In genomic region chr1:111476761-111477309, GRCh38 we compare ENCODE assay signal across 8 cellular contexts. TPM values are rescaled to one million over a fixed set of nuclear protein-coding genes. Genes with fewer than 3 reads are reported as not detected.
DNase-seq lines count a peak whose midpoint lies in the region; ATAC-seq and TF ChIP-seq lines count a peak whose summit lies in the region.

No MANE protein-coding gene starts in this region.

- peaks cover 0 to 2% (median 0%) of the 10 kb centered on the region in 7 donors for H3K9me3 Mint-ChIP-seq in CD4-positive, CD25-positive, alpha-beta regulatory T cell
- H3K9me3 Mint-ChIP-seq in activated naive CD8-positive, alpha-beta T cell treated with anti-CD3 and anti-CD28 coated beads, Interleukin-2, amount 50 U/mL, for 24 hours: peaks cover 3% of the 10 kb centered on the region

- ATAC-seq in CD4-positive, CD25-positive, alpha-beta regulatory T cell (ENCODE audit: low read depth in 2 of 2): peak; percentile 66 to 71
- peak; percentile 55 for ATAC-seq in GM19467 (IDR thresholded peaks at IDR 0.05; ENCODE audit: unreplicated experiment)
- ATAC-seq in activated naive CD8-positive, alpha-beta T cell treated with anti-CD3 and anti-CD28 coated beads, Interleukin-2, amount 50 U/mL, for 24 hours: peak; percentile 72
- peak in 1 of 2 donors; percentile 32 for ATAC-seq in upper lobe of left lung (ENCODE audit: low FRiP score in 2 of 2)

- no peaks in the 10 kb centered on the region for H3K27me3 ChIP-seq in CD4-positive, CD25-positive, alpha-beta regulatory T cell (ENCODE audit: control insufficient read depth, insufficient read depth, low read length)
- H3K27me3 ChIP-seq in upper lobe of left lung: no peaks in the 10 kb centered on the region
- H3K27me3 ChIP-seq in BE2C: 0 out of 2 replicates have a peak, but pooled peaks cover 1% of the 10 kb centered on the region

- H3K27ac ChIP-seq in CD4-positive, CD25-positive, alpha-beta regulatory T cell (ENCODE audit: insufficient read depth, low read length, poor library complexity, severe bottlenecking): peak overlapping the region; percentile 71
- peak overlapping the region; percentile 54 to 69 (median 68) for H3K27ac ChIP-seq in upper lobe of left lung

- H3K36me3 Mint-ChIP-seq in CD4-positive, CD25-positive, alpha-beta regulatory T cell: peaks cover 22% of the 10 kb centered on the region
- peaks cover 14% of the 10 kb centered on the region for H3K36me3 Mint-ChIP-seq in activated naive CD8-positive, alpha-beta T cell treated with anti-CD3 and anti-CD28 coated beads, Interleukin-2, amount 50 U/mL, for 24 hours (ENCODE audit: low read depth)

- H3K4me1 Mint-ChIP-seq in CD4-positive, CD25-positive, alpha-beta regulatory T cell: peaks cover 13 to 70% (median 48%) of the 10 kb centered on the region in 4 donors
- H3K4me1 Mint-ChIP-seq in activated naive CD8-positive, alpha-beta T cell treated with anti-CD3 and anti-CD28 coated beads, Interleukin-2, amount 50 U/mL, for 24 hours: peaks cover 68% of the 10 kb centered on the region

- H3K4me3 Mint-ChIP-seq in CD4-positive, CD25-positive, alpha-beta regulatory T cell: peak overlapping the region; percentile 62 to 91 (median 83)
- peak overlapping the region; percentile 51 for H3K4me3 Mint-ChIP-seq in activated naive CD8-positive, alpha-beta T cell treated with anti-CD3 and anti-CD28 coated beads, Interleukin-2, amount 50 U/mL, for 24 hours

- TF ChIP-seq CTCF in upper lobe of left lung (IDR thresholded peaks at IDR 0.05) (no peak), BE2C (IDR thresholded peaks at IDR 0.05; ENCODE audit: low read depth, low read length) (no peak)

- peak overlapping the region; percentile 89 to 99 (median 93) for H3K27ac Mint-ChIP-seq in CD4-positive, CD25-positive, alpha-beta regulatory T cell
- H3K27ac Mint-ChIP-seq in activated naive CD8-positive, alpha-beta T cell treated with anti-CD3 and anti-CD28 coated beads, Interleukin-2, amount 50 U/mL, for 24 hours: peak overlapping the region; percentile 67

- DNase-seq in CD4-positive, CD25-positive, alpha-beta regulatory T cell: peak; percentile 6 to 84 (median 71)
- peak; percentile 21 to 40 for DNase-seq in Kasumi-1 (lab: John Stamatoyannopoulos, UW)
- peak; percentile 34 for DNase-seq in activated naive CD8-positive, alpha-beta T cell treated with anti-CD3 and anti-CD28 coated beads, Interleukin-2, amount 50 U/mL, for 24 hours
- DNase-seq in upper lobe of left lung: no peak
- DNase-seq in BE2C: no peak
- DNase-seq in 8988T: no peak
- DNase-seq in NCI-H1436 (lab: John Stamatoyannopoulos, UW): no peak

- peaks cover 60% of the 10 kb centered on the region for H3K4me1 ChIP-seq in CD4-positive, CD25-positive, alpha-beta regulatory T cell (ENCODE audit: control insufficient read depth, insufficient read depth, low read length, poor library complexity, severe bottlenecking)
- H3K4me1 ChIP-seq in upper lobe of left lung: peaks cover 2 to 21% (median 9%) of the 10 kb centered on the region in 4 donors
- H3K4me1 ChIP-seq in BE2C: no peaks in the 10 kb centered on the region

- TF ChIP-seq EP300 in upper lobe of left lung (IDR thresholded peaks at IDR 0.05): no peak

- peak in 1 of 4 donors; percentile 40 for TF ChIP-seq POLR2A in upper lobe of left lung (IDR thresholded peaks at IDR 0.05)

- H3K36me3 ChIP-seq in CD4-positive, CD25-positive, alpha-beta regulatory T cell (ENCODE audit: control insufficient read depth, insufficient read depth, low read length): no peaks in the 10 kb centered on the region
- peaks cover 0 to 11% (median 1%) of the 10 kb centered on the region in 4 donors for H3K36me3 ChIP-seq in upper lobe of left lung
- H3K36me3 ChIP-seq in BE2C: no peaks in the 10 kb centered on the region; the same call in none of the 2 replicates

- no peaks in the 10 kb centered on the region for H3K9me3 ChIP-seq in CD4-positive, CD25-positive, alpha-beta regulatory T cell (ENCODE audit: control insufficient read depth in 2 of 2, low read length in 2 of 2)
- no peaks in the 10 kb centered on the region for H3K9me3 ChIP-seq in upper lobe of left lung
- no peaks in the 10 kb centered on the region for H3K9me3 ChIP-seq in BE2C

- H3K4me3 ChIP-seq in CD4-positive, CD25-positive, alpha-beta regulatory T cell (ENCODE audit: low read depth, low read length): peak overlapping the region; percentile 68
- H3K4me3 ChIP-seq in upper lobe of left lung (no peak overlapping the region), BE2C (ENCODE audit: low read depth, low read length) (no peak overlapping the region)

- no peaks in the 10 kb centered on the region for H3K27me3 Mint-ChIP-seq in CD4-positive, CD25-positive, alpha-beta regulatory T cell
- H3K27me3 Mint-ChIP-seq in activated naive CD8-positive, alpha-beta T cell treated with anti-CD3 and anti-CD28 coated beads, Interleukin-2, amount 50 U/mL, for 24 hours: no peaks in the 10 kb centered on the region

- WGBS in upper lobe of left lung, 2 donors: 19 to 49% methylated on average over 2 of the region's 2 CpGs

RNA-seq across cellular contexts. Expression of gene C1orf162, which starts 3.1 kb away (rescaled TPM):
- total RNA-seq in CD4-positive, CD25-positive, alpha-beta regulatory T cell: 22.4 TPM
- polyA plus RNA-seq in CD4-positive, CD25-positive, alpha-beta regulatory T cell: 100 to 1,000 TPM in 1 of 4 donors, 10 to 100 TPM in 3; 45.4 to 111 (median 65.8) TPM
- 100 to 1,000 TPM in 1 of 6 donors, 10 to 100 TPM in 5; 31.4 to 114 (median 52.6) TPM for total RNA-seq in upper lobe of left lung
- polyA plus RNA-seq in BE2C (2012; ENCODE audit: insufficient read depth, insufficient read length, low read depth): 0.88 TPM

RNA-seq across cellular contexts. Expression of gene ADORA3, which starts 26.6 kb away (rescaled TPM):
- total RNA-seq in CD4-positive, CD25-positive, alpha-beta regulatory T cell: not detected
- not detected for polyA plus RNA-seq in CD4-positive, CD25-positive, alpha-beta regulatory T cell
- 10 to 100 TPM in 1 of 6 donors, 1 to 10 TPM in 5; 2.1 to 10.0 (median 7.3) TPM for total RNA-seq in upper lobe of left lung
- not detected for polyA plus RNA-seq in BE2C (2012; ENCODE audit: insufficient read depth, insufficient read length, low read depth)

RNA-seq across cellular contexts. Expression of gene TMIGD3, which starts 26.6 kb away (rescaled TPM):
- total RNA-seq in CD4-positive, CD25-positive, alpha-beta regulatory T cell: not detected
- polyA plus RNA-seq in CD4-positive, CD25-positive, alpha-beta regulatory T cell: not detected
- 10 to 100 TPM in 1 of 6 donors, 1 to 10 TPM in 5; 2.0 to 36.7 (median 4.6) TPM for total RNA-seq in upper lobe of left lung
- polyA plus RNA-seq in BE2C (2012; ENCODE audit: insufficient read depth, insufficient read length, low read depth): not detected

RNA-seq across cellular contexts. Expression of gene ATP5PB, which starts 27.6 kb away (rescaled TPM):
- 85.1 TPM for total RNA-seq in CD4-positive, CD25-positive, alpha-beta regulatory T cell
- 100 to 1,000 TPM; 431 to 569 (median 496) TPM for polyA plus RNA-seq in CD4-positive, CD25-positive, alpha-beta regulatory T cell
- total RNA-seq in upper lobe of left lung: 100 to 1,000 TPM in 4 of 6 donors, 10 to 100 TPM in 2; 38.8 to 149 (median 132) TPM
- 558 TPM for polyA plus RNA-seq in BE2C (2012; ENCODE audit: insufficient read depth, insufficient read length, low read depth)

RNA-seq across cellular contexts. Expression of gene WDR77, which starts 27.8 kb away (rescaled TPM):
- 15.7 TPM for total RNA-seq in CD4-positive, CD25-positive, alpha-beta regulatory T cell
- 10 to 100 TPM; 31.7 to 36.9 (median 34.7) TPM for polyA plus RNA-seq in CD4-positive, CD25-positive, alpha-beta regulatory T cell
- 10 to 100 TPM; 11.3 to 32.2 (median 22.1) TPM for total RNA-seq in upper lobe of left lung
- 64.6 TPM for polyA plus RNA-seq in BE2C (2012; ENCODE audit: insufficient read depth, insufficient read length, low read depth)

Comparison
In these comparisons a context has a peak if more than half of its experiments do, and no peak if none do; other contexts are left out.
1. DNase-seq: peak in CD4-positive, CD25-positive, alpha-beta regulatory T cell (3 of 3), Kasumi-1 (2 of 2) and activated naive CD8-positive, alpha-beta T cell treated with anti-CD3 and anti-CD28 coated beads, Interleukin-2, amount 50 U/mL, for 24 hours (single experiment); none in upper lobe of left lung (0 of 2), BE2C (single experiment), 8988T (single experiment) and NCI-H1436 (single experiment).